ENCODE assay signal across 17 cellular contexts in the genomic region with DNA sequence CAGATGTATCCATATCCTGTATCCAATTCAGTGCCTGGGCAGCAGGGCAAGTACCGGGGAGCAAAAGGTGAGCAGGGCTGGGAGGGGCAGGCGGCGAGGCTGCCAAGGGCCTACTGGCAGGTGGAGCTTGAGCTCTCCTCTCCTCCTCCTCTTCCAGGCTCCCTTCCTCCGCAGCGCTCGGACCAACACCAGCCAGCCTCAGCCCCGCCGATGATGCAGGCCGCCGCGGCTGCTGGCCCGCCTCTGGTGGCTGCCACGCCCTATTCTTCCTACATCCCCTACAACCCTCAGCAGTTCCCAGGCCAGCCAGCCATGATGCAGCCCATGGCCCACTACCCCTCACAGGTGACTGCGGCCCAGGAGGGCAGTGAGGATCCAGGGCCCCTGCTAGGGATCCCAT. TPM values are rescaled to one million over a fixed set of nuclear protein-coding genes. Genes with fewer than 3 reads are reported as not detected.
"Had no signal": no experiment of that assay in that cellular context is flagged by ENCODE, and none has a peak within 500 bp of the region (broad histone marks: within the 10 kb centered on the region; RNA-seq: fewer than 3 reads in every experiment).

No MANE protein-coding gene starts in this region.

- H3K4me3 Mint-ChIP-seq: natural killer cell; neural crest cell; stimulated activated memory B cell treated with anti-CD40 and anti-IgM and Interleukin-4, amounts not matched to agents 10 μg/mL and 1 μg/mL and 100 μg/mL, for 72 hours had no signal

- H3K27ac ChIP-seq: coronary artery, heart left ventricle, ovary had no signal

- FAIRE-seq: frontal cortex, islet of Langerhans had no signal

- H3K9me3 Mint-ChIP-seq: natural killer cell; neural crest cell; stimulated activated memory B cell treated with anti-CD40 and anti-IgM and Interleukin-4, amounts not matched to agents 10 μg/mL and 1 μg/mL and 100 μg/mL, for 72 hours had no signal

- H3K36me3 ChIP-seq: ovary had no signal

- H3K27me3 ChIP-seq: heart left ventricle, ovary had no signal

- H3K9me3 ChIP-seq: heart left ventricle, ovary had no signal

- H3K4me2 ChIP-seq: smooth muscle cell had no signal

- DNase-seq: effector CD4-positive, alpha-beta T cell; heart left ventricle; hypothalamus; kidney glomerular epithelial cell; mammary epithelial cell; natural killer cell; nucleus accumbens; ovary; right cardiac atrium; stimulated activated CD4-positive, alpha-beta T cell treated with anti-CD3 and anti-CD28 coated beads, Interleukin-2, amount 100 ng/mL, for 48 hours; stimulated activated CD8-positive, alpha-beta memory T cell treated with anti-CD3 and anti-CD28 coated beads, Interleukin-4, amount 100 ng/mL, for 48 hours had no signal

- ATAC-seq: stimulated activated memory B cell treated with anti-CD40 and anti-IgM and Interleukin-4, amounts not matched to agents 10 μg/mL and 1 μg/mL and 100 μg/mL, for 72 hours had no signal

- H3K4me1 Mint-ChIP-seq: neural crest cell had no signal

- H3K4me1 ChIP-seq: heart left ventricle had no signal

- H3K4me3 ChIP-seq: coronary artery, heart left ventricle, ovary, smooth muscle cell had no signal

- H3K27me3 Mint-ChIP-seq: stimulated activated memory B cell treated with anti-CD40 and anti-IgM and Interleukin-4, amounts not matched to agents 10 μg/mL and 1 μg/mL and 100 μg/mL, for 72 hours had no signal

RNA-seq across cellular contexts. Expression of a gene that starts 43.9 kb away (rescaled TPM):
- total RNA-seq: frontal cortex had no signal
